8 cellular contexts compared by ENCODE assay signal in genomic region chr9:121698627-121699270, GRCh38. TPM values are rescaled to one million over a fixed set of nuclear protein-coding genes. Genes with fewer than 3 reads are reported as not detected.
DNase-seq lines count a peak whose midpoint lies in the region; ATAC-seq and TF ChIP-seq lines count a peak whose summit lies in the region.

No MANE protein-coding gene starts in this region.

- peaks cover 3% of the 10 kb centered on the region for H3K4me1 ChIP-seq in iPS-18a (ENCODE audit: control insufficient read depth, low read depth, low read length)
- H3K4me1 ChIP-seq in thyroid gland = peaks cover 14 to 30% of the 10 kb centered on the region in 2 donors

- H3K4me3 ChIP-seq in iPS-18a (ENCODE audit: low read length) (peak overlapping the region; percentile 64), thyroid gland (replicated peaks in 1 of 3) (peak overlapping the region in 1 of 3 donors; percentile 57)

- no peak overlapping the region for H3K27ac Mint-ChIP-seq in activated naive CD4-positive, alpha-beta T cell treated with anti-CD3 and anti-CD28 coated beads, Interleukin-2, amount 10 ng/mL, durations not matched to agents 7 days and 5 days
- no peak overlapping the region for H3K27ac Mint-ChIP-seq in CD14-positive monocyte

- TF ChIP-seq CTCF in thyroid gland (IDR thresholded peaks at IDR 0.05) (no peak), CD14-positive monocyte (IDR thresholded peaks at IDR 0.05) (no peak)

- no peaks in the 10 kb centered on the region for H3K36me3 Mint-ChIP-seq in activated naive CD4-positive, alpha-beta T cell treated with anti-CD3 and anti-CD28 coated beads, Interleukin-2, amount 10 ng/mL, durations not matched to agents 7 days and 5 days
- H3K36me3 Mint-ChIP-seq in CD14-positive monocyte = peaks cover 0 to 2% of the 10 kb centered on the region in 2 donors

- peaks cover 20% of the 10 kb centered on the region for H3K4me1 Mint-ChIP-seq in activated naive CD4-positive, alpha-beta T cell treated with anti-CD3 and anti-CD28 coated beads, Interleukin-2, amount 10 ng/mL, durations not matched to agents 7 days and 5 days
- H3K4me1 Mint-ChIP-seq in CD14-positive monocyte = peaks cover 12% of the 10 kb centered on the region

- DNase-seq in activated naive CD4-positive, alpha-beta T cell treated with anti-CD3 and anti-CD28 coated beads, Interleukin-2, amount 10 ng/mL, durations not matched to agents 7 days and 5 days = peak; percentile 39
- DNase-seq in thyroid gland (peak; percentile 48 to 54), CD14-positive monocyte (ENCODE audit: low spot score) (no peak)
- no peak for DNase-seq in stimulated activated CD4-positive, alpha-beta T cell treated with anti-CD3 and anti-CD28 coated beads, Interleukin-4, amount 100 ng/mL, for 4 hours

- peaks cover 91% of the 10 kb centered on the region for H3K27me3 Mint-ChIP-seq in activated naive CD4-positive, alpha-beta T cell treated with anti-CD3 and anti-CD28 coated beads, Interleukin-2, amount 10 ng/mL, durations not matched to agents 7 days and 5 days
- peaks cover 68 to 79% (median 70%) of the 10 kb centered on the region in 3 donors for H3K27me3 Mint-ChIP-seq in CD14-positive monocyte (ENCODE audit: low read depth in 3 of 3)

- H3K4me3 Mint-ChIP-seq in activated naive CD4-positive, alpha-beta T cell treated with anti-CD3 and anti-CD28 coated beads, Interleukin-2, amount 10 ng/mL, durations not matched to agents 7 days and 5 days = no peak overlapping the region
- peak overlapping the region in 1 of 2 donors; percentile 66 for H3K4me3 Mint-ChIP-seq in CD14-positive monocyte

- intact Hi-C loops in thyroid gland (cut with DNase I) (no loop called here), CD14-positive monocyte (cut with micrococcal nuclease) (no loop called here)

- CTCF ChIA-PET in activated naive CD4-positive, alpha-beta T cell treated with anti-CD3 and anti-CD28 coated beads, Interleukin-2, amount 10 ng/mL, durations not matched to agents 7 days and 5 days (lab: Charles Lee) = interaction anchor here (1.3 to 4.6 kb wide), 2 partner anchors 11 to 15 kb away, joined by 5 to 24 read pairs; no protein-coding TSS in a partner anchor

- H3K27ac ChIP-seq in iPS-18a (ENCODE audit: low read length) (no peak overlapping the region), thyroid gland (no peak overlapping the region)

- H3K36me3 ChIP-seq in iPS-18a (ENCODE audit: control insufficient read depth, low read depth, low read length) (no peaks in the 10 kb centered on the region), thyroid gland (no peaks in the 10 kb centered on the region)

- no peaks in the 10 kb centered on the region for H3K9me3 Mint-ChIP-seq in activated naive CD4-positive, alpha-beta T cell treated with anti-CD3 and anti-CD28 coated beads, Interleukin-2, amount 10 ng/mL, durations not matched to agents 7 days and 5 days
- H3K9me3 Mint-ChIP-seq in CD14-positive monocyte = peaks cover 0 to 17% (median 0%) of the 10 kb centered on the region in 7 donors

- no peaks in the 10 kb centered on the region for H3K9me3 ChIP-seq in iPS-18a (ENCODE audit: control insufficient read depth, low read depth, low read length)
- no peaks in the 10 kb centered on the region for H3K9me3 ChIP-seq in thyroid gland

- H3K9ac ChIP-seq in iPS-18a (ENCODE audit: low read length) = no peak overlapping the region

- H3K27me3 ChIP-seq in iPS-18a (ENCODE audit: control insufficient read depth, insufficient read depth, low read length) (peaks cover 12% of the 10 kb centered on the region), thyroid gland (no peaks in the 10 kb centered on the region)

- ATAC-seq in GM18505 (IDR thresholded peaks at IDR 0.05; ENCODE audit: unreplicated experiment) (peak; percentile 12), HG03442 (IDR thresholded peaks at IDR 0.05; ENCODE audit: unreplicated experiment) (peak; percentile 9), esophagus mucosa (no peak)

- WGBS in thyroid gland, 2 donors = 5 to 19% methylated on average over 5 to 11 of the region's 89 CpGs

- TF ChIP-seq POLR2A in GM18505 (IDR thresholded peaks at IDR 0.05; ENCODE audit: borderline replicate concordance, extremely low read depth, insufficient read depth, insufficient read length) = no peak
- no peak for TF ChIP-seq POLR2A in thyroid gland (IDR thresholded peaks at IDR 0.05)

RNA-seq across cellular contexts. Expression of gene DAB2IP, which starts 47.3 kb away (rescaled TPM):
- 10 to 100 TPM; 26.0 to 48.5 (median 38.2) TPM for total RNA-seq in thyroid gland
- total RNA-seq in esophagus mucosa = 46.0 TPM
- not detected for polyA plus RNA-seq in CD14-positive monocyte

Comparison
In these comparisons a context has a peak if more than half of its experiments do, and no peak if none do; other contexts are left out.
1. DNase-seq: peak in activated naive CD4-positive, alpha-beta T cell treated with anti-CD3 and anti-CD28 coated beads, Interleukin-2, amount 10 ng/mL, durations not matched to agents 7 days and 5 days (single experiment) and thyroid gland (2 of 2); none in CD14-positive monocyte (single experiment) and stimulated activated CD4-positive, alpha-beta T cell treated with anti-CD3 and anti-CD28 coated beads, Interleukin-4, amount 100 ng/mL, for 4 hours (0 of 2).